ENCODE assay signal across 17 cellular contexts in genomic region chr2:196590286-196590685, GRCh38. TPM values are rescaled to one million over a fixed set of nuclear protein-coding genes. Genes with fewer than 3 reads are reported as not detected.
DNase-seq lines count a peak whose midpoint lies in the region; ATAC-seq and TF ChIP-seq lines count a peak whose summit lies in the region.
"Had no signal": no experiment of that assay in that cellular context is flagged by ENCODE, and none has a peak within 500 bp of the region (broad histone marks: within the 10 kb centered on the region; RNA-seq: fewer than 3 reads in every experiment).

No MANE protein-coding gene starts in this region.

- H3K9me3 ChIP-seq in parathyroid adenoma (ENCODE audit: control insufficient read depth, low read length): no peaks in the 10 kb centered on the region
- no peaks in the 10 kb centered on the region for H3K9me3 ChIP-seq in MG63
- H3K9me3 ChIP-seq: body of pancreas, neutrophil had no signal

- DNase-seq in Daoy (ENCODE audit: low read depth): peak; percentile 25
- DNase-seq in NCI-H226: peak; percentile 76
- DNase-seq in epithelial cell of esophagus (ENCODE audit: low read depth): peak; percentile 36
- no peak for DNase-seq in MG63
- DNase-seq in midbrain (lab: John Stamatoyannopoulos, UW): no peak
- DNase-seq: activated effector memory CD4-positive, alpha-beta T cell treated with Interleukin-2 at 50 U/mL for 16 hours; body of pancreas; effector CD8-positive, alpha-beta T cell; foreskin fibroblast; NCI-H1092; NCI-H524 treated with DMSO at 0.1 percent for 48 hours had no signal

- H3K4me3 ChIP-seq in epithelial cell of esophagus (ENCODE audit: low read length) (no peak overlapping the region), parathyroid adenoma (ENCODE audit: low read depth, low read length) (no peak overlapping the region), MG63 (no peak overlapping the region)
- H3K4me3 ChIP-seq: body of pancreas, skin epidermis had no signal

- H3K27ac ChIP-seq in parathyroid adenoma: no peak overlapping the region
- H3K27ac ChIP-seq: body of pancreas, neutrophil, skin epidermis had no signal

- no peaks in the 10 kb centered on the region for H3K27me3 ChIP-seq in parathyroid adenoma (ENCODE audit: control insufficient read depth, insufficient read depth, low read length)
- no peaks in the 10 kb centered on the region for H3K27me3 ChIP-seq in MG63
- H3K27me3 ChIP-seq: body of pancreas had no signal

- ATAC-seq in HG03280 (IDR thresholded peaks at IDR 0.05; ENCODE audit: unreplicated experiment): no peak
- ATAC-seq: body of pancreas; stimulated activated effector memory CD8-positive, alpha-beta T cell treated with anti-CD3 and anti-CD28 coated beads, Interleukin-12 subunit alpha, Interleukin-12 subunit beta, amount 100 ng/mL, for 72 hours; WTC11 had no signal

- peak overlapping the region; percentile 5 for H2AFZ ChIP-seq in parathyroid adenoma

- H3K9ac ChIP-seq in parathyroid adenoma: no peak overlapping the region

- H3K36me3 ChIP-seq in parathyroid adenoma (ENCODE audit: control insufficient read depth, insufficient read depth, low read length) (no peaks in the 10 kb centered on the region), MG63 (no peaks in the 10 kb centered on the region)
- H3K36me3 ChIP-seq: neutrophil had no signal

- no peaks in the 10 kb centered on the region for H3K79me2 ChIP-seq in parathyroid adenoma

- no peak overlapping the region for H3K4me2 ChIP-seq in parathyroid adenoma (ENCODE audit: low read length)

- H3K4me1 ChIP-seq in parathyroid adenoma: peaks cover 12% of the 10 kb centered on the region

- no peak for TF ChIP-seq CTCF in epithelial cell of esophagus (IDR thresholded peaks at IDR 0.05; ENCODE audit: insufficient read depth, low read depth, low read length, missing control alignments)
- TF ChIP-seq CTCF in parathyroid adenoma (IDR thresholded peaks at IDR 0.05): no peak

RNA-seq across cellular contexts. Expression of gene HECW2, which starts 3.1 kb away (rescaled TPM):
- 4.8 and 7.5 TPM in 2 replicates for total RNA-seq in Daoy (2014; rRNA removed; shearing (Covaris generic))
- 9.2 and 10.8 TPM in 2 replicates for total RNA-seq in MG63 (2014; rRNA removed; shearing (Covaris generic); ENCODE audit: low replicate concordance)

RNA-seq across cellular contexts. Expression of gene CCDC150, which starts 49.2 kb away (rescaled TPM):
- total RNA-seq in Daoy (2014; rRNA removed; shearing (Covaris generic)): 12.0 and 12.1 TPM in 2 replicates
- 3.3 and 3.5 TPM in 2 replicates for total RNA-seq in MG63 (2014; rRNA removed; shearing (Covaris generic); ENCODE audit: low replicate concordance)

Comparison
In these comparisons a context has a peak if more than half of its experiments do, and no peak if none do; other contexts are left out.
1. DNase-seq: peak in Daoy (single experiment), NCI-H226 (single experiment) and epithelial cell of esophagus (single experiment); none in MG63 (single experiment) and midbrain (single experiment).